Comparison of ENCODE assay signal across 27 cellular contexts in the genomic region with DNA sequence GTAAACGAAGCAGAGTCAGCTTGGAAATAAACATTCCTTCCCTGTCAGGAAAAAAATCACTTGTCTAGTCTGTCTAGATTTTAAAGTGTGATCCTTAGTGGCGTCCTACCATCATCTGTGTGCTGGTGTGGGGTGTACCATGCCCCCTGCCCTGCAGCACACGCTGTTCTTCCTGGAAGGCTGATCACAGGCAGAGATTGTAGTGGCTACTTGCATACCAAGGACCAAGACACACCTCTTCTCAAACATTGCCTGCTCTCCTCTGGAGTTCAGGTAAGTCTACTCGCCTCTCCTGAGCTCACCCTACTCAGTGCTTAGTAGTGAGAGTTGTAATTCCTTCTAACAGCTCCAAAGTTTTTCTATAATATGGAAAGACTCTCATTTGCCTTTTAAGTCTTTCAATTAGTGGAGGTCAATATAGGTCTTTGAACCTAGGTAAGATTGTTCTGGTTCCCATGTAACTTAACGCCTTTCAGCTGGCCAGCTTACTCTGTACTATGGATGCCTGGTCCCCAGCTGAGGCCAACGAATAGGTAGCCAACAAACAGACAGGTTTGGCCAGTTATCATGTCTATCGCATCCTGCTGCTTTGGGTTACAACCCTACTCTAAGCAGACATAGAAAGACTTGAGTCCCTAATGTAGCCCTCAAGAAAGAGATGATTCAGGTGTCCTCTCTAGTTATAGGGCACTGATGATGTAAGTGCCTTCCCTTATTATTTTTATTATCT. TPM values are rescaled to one million over a fixed set of nuclear protein-coding genes. Genes with fewer than 3 reads are reported as not detected.
A peak's percentile ranks its signal among the peaks of the same experiment; 100 is the strongest.
DNase-seq lines count a peak whose midpoint lies in the region; ATAC-seq, FAIRE-seq and TF ChIP-seq lines count a peak whose summit lies in the region.
"Had no signal": no experiment of that assay in that cellular context is flagged by ENCODE, and none has a peak within 500 bp of the region (broad histone marks: within the 10 kb centered on the region; RNA-seq: fewer than 3 reads in every experiment).

No MANE protein-coding gene starts in this region.

- TF ChIP-seq POLR2A in right lobe of liver (IDR thresholded peaks at IDR 0.05), result no peak

- ATAC-seq in lower lobe of right lung (peak; percentile 90 to 92), right lobe of liver (no peak), HG03108 (IDR thresholded peaks at IDR 0.05; ENCODE audit: unreplicated experiment) (no peak)
- ATAC-seq: CD8-positive, alpha-beta T cell had no signal

- no peak for FAIRE-seq in small intestine (lab: Jason Lieb, UNC)
- FAIRE-seq: GM12892, GM19239, H1, RCC 7860 had no signal

- peaks cover 23% of the 10 kb centered on the region for H3K4me1 Mint-ChIP-seq in MCF 10A (ENCODE audit: insufficient read depth, unreplicated experiment)
- H3K4me1 Mint-ChIP-seq: B cell had no signal

- H3K4me3 ChIP-seq in mammary epithelial cell (replicated peaks in 1 of 3; ENCODE audit: insufficient read depth in 1 of 3, low read depth in 2 of 3, low read length in 3 of 3) (no peak overlapping the region), lower lobe of right lung (no peak overlapping the region), small intestine (ENCODE audit: low read depth in 1 of 2, low read length in 2 of 2) (no peak overlapping the region), right lobe of liver (no peak overlapping the region)

- no peaks in the 10 kb centered on the region for H4K20me1 ChIP-seq in mammary epithelial cell (ENCODE audit: insufficient read depth, low read length)

- no peak overlapping the region for H3K4me2 ChIP-seq in mammary epithelial cell (ENCODE audit: insufficient read depth, low read depth, low read length)

- no peaks in the 10 kb centered on the region for H3K36me3 Mint-ChIP-seq in MCF 10A (ENCODE audit: insufficient read depth, unreplicated experiment)
- H3K36me3 Mint-ChIP-seq: CD8-positive, alpha-beta T cell had no signal

- H3K36me3 ChIP-seq in mammary epithelial cell (ENCODE audit: insufficient read depth, low read length) (no peaks in the 10 kb centered on the region), lower lobe of right lung (no peaks in the 10 kb centered on the region), small intestine (ENCODE audit: control insufficient read depth in 2 of 2, insufficient read depth in 2 of 2, low read length in 2 of 2) (no peaks in the 10 kb centered on the region), right lobe of liver (no peaks in the 10 kb centered on the region)

- CTCF ChIA-PET in MCF 10A (lab: Yijun Ruan, JAX), result interaction anchor here (0.6 to 2.3 kb wide), 7 partner anchors 24 to 717 kb away, joined by 3 to 10 read pairs (median 7); no protein-coding TSS in a partner anchor
- CTCF ChIA-PET in mammary epithelial cell (lab: Charles Lee; ENCODE audit: low non-redundant PET), result no interaction called here

- H3K27me3 Mint-ChIP-seq in MCF 10A (ENCODE audit: insufficient read depth, unreplicated experiment), result no peaks in the 10 kb centered on the region

- H2AFZ ChIP-seq in mammary epithelial cell (ENCODE audit: low read depth, low read length), result no peak overlapping the region

- no peak for DNase-seq in MCF 10A (ENCODE audit: unreplicated experiment)
- DNase-seq in mammary epithelial cell, result no peak
- no peak for DNase-seq in lower lobe of right lung
- peak; percentile 20 for DNase-seq in small intestine
- DNase-seq in right lobe of liver, result no peak
- DNase-seq in kidney tubule cell (ENCODE audit: low spot score), result no peak
- DNase-seq: Caco-2; CD8-positive, alpha-beta T cell; DMS79 treated with DMSO at 0.1 percent for 48 hours; HCEC 1CT; NCI-H1092; NCI-H1417 treated with DMSO at 0.1 percent for 48 hours; NCI-H1694 treated with DMSO at 0.1 percent for 48 hours; NCI-H2081; NCI-H2227 treated with DMSO at 0.1 percent for 48 hours; NCI-H69; SIG-M5 had no signal

- no peak overlapping the region for H3K9ac ChIP-seq in mammary epithelial cell (ENCODE audit: insufficient read depth, low read length)

- H3K4me3 Mint-ChIP-seq in MCF 10A (ENCODE audit: unreplicated experiment), result no peak overlapping the region
- H3K4me3 Mint-ChIP-seq: B cell; CD8-positive, alpha-beta T cell had no signal

- H3K27ac Mint-ChIP-seq in MCF 10A (ENCODE audit: low read depth, unreplicated experiment), result peak overlapping the region; percentile 1
- H3K27ac Mint-ChIP-seq: B cell; CD8-positive, alpha-beta T cell had no signal

- H3K79me2 ChIP-seq in mammary epithelial cell (ENCODE audit: insufficient read depth, low read length), result no peaks in the 10 kb centered on the region

- BruUV-seq in MCF 10A (replicated peaks; lab: Mats Ljungman, UMichigan) (no TSS peak), mammary epithelial cell (replicated peaks; lab: Mats Ljungman, UMichigan) (no TSS peak)

- no peaks in the 10 kb centered on the region for H3K9me3 Mint-ChIP-seq in MCF 10A (ENCODE audit: unreplicated experiment)
- H3K9me3 Mint-ChIP-seq: CD8-positive, alpha-beta T cell had no signal

- in situ Hi-C loops in mammary epithelial cell (cut with MboI; ENCODE audit: low sequenced_read_pairs in 2 of 2), result loop anchor here (10.0 kb wide), 2 partner anchors 483 to 493 kb away; no protein-coding TSS in a partner anchor

- H3K27ac ChIP-seq in mammary epithelial cell (ENCODE audit: insufficient read depth, low read depth, low read length), result no peak overlapping the region
- peak overlapping the region; percentile 19 for H3K27ac ChIP-seq in lower lobe of right lung
- H3K27ac ChIP-seq in small intestine (ENCODE audit: low read depth in 1 of 2, low read length in 1 of 2), result no peak overlapping the region
- no peak overlapping the region for H3K27ac ChIP-seq in right lobe of liver
- H3K27ac ChIP-seq: 22Rv1, C4-2B had no signal

- 95% methylated on average over 7 of the region's 7 CpGs for WGBS in mammary epithelial cell (ENCODE audit: low coverage, missing lambda C conversion rate)
- WGBS in small intestine, 3 donors, result 76 to 79% (median 76%) methylated on average over 7 of the region's 7 CpGs
- WGBS in right lobe of liver (ENCODE audit: insufficient coverage, low coverage, low lambda C conversion rate, missing lambda C conversion rate), result 60% methylated on average over 6 of the region's 7 CpGs

- H3K9me3 ChIP-seq in mammary epithelial cell (replicated peaks; ENCODE audit: insufficient read depth, low read length) (no peaks in the 10 kb centered on the region), lower lobe of right lung (no peaks in the 10 kb centered on the region), small intestine (ENCODE audit: control insufficient read depth, low read depth) (no peaks in the 10 kb centered on the region), right lobe of liver (no peaks in the 10 kb centered on the region)
- H3K9me3 ChIP-seq: Caco-2 had no signal

- intact Hi-C loops in MCF 10A (cut with micrococcal nuclease), result no loop called here
- intact Hi-C loops in mammary epithelial cell (cut with micrococcal nuclease), result no loop called here
- intact Hi-C loops in lower lobe of right lung (cut with DNase I), result loop anchor here (10.0 kb wide), 1 partner anchor 473 kb away; the partner anchor contains the start of gene ATP1B1
- intact Hi-C loops in right lobe of liver (cut with DNase I), result no loop called here

- POLR2A ChIA-PET in MCF 10A (lab: Yijun Ruan, JAX), result no interaction called here

- H3K4me1 ChIP-seq in mammary epithelial cell (ENCODE audit: insufficient read depth, low read length) (peaks cover 35% of the 10 kb centered on the region), lower lobe of right lung (peaks cover 13% of the 10 kb centered on the region), small intestine (ENCODE audit: control insufficient read depth in 2 of 2, insufficient read depth in 1 of 2, low read depth in 1 of 2, low read length in 1 of 2) (peaks cover 0 to 3% of the 10 kb centered on the region in 2 donors), right lobe of liver (peaks cover 0 to 6% (median 0%) of the 10 kb centered on the region in 4 donors)

- TF ChIP-seq CTCF in MCF 10A (IDR thresholded peaks at IDR 0.05; ENCODE audit: unreplicated experiment), result no peak
- TF ChIP-seq CTCF in mammary epithelial cell (conservative IDR thresholded peaks at IDR 0.05 in 1 of 2, IDR thresholded peaks at IDR 0.05 in 1 of 2; ENCODE audit: extremely low read depth in 1 of 2, insufficient read depth in 1 of 2, low read depth in 1 of 2, low read length in 2 of 2), result no peak
- no peak for TF ChIP-seq CTCF in lower lobe of right lung (IDR thresholded peaks at IDR 0.05)
- TF ChIP-seq CTCF in right lobe of liver (IDR thresholded peaks at IDR 0.05), result no peak

- dilution Hi-C loops in mammary epithelial cell (cut with HindIII; ENCODE audit: low sequenced_read_pairs), result loop anchor here (5.0 to 25.0 kb wide), 2 partner anchors 80 to 480 kb away; partner anchors contain the start of gene ATP1B1

- no peaks in the 10 kb centered on the region for H3K27me3 ChIP-seq in mammary epithelial cell (ENCODE audit: insufficient read depth, low read length)
- no peaks in the 10 kb centered on the region for H3K27me3 ChIP-seq in lower lobe of right lung (ENCODE audit: low read depth)
- H3K27me3 ChIP-seq in small intestine (ENCODE audit: control insufficient read depth in 2 of 2, insufficient read depth in 2 of 2, low read length in 2 of 2), result no peaks in the 10 kb centered on the region
- no peaks in the 10 kb centered on the region for H3K27me3 ChIP-seq in right lobe of liver

RNA-seq across cellular contexts. Expression of gene XCL1, which starts 55.4 kb away (rescaled TPM):
- total RNA-seq in MCF 10A (2022), result not detected in 2 replicates
- total RNA-seq in mammary epithelial cell, result not detected
- polyA plus RNA-seq in mammary epithelial cell, result not detected
- not detected for polyA minus RNA-seq in mammary epithelial cell
- 1.2 TPM for total RNA-seq in lower lobe of right lung
- under 1 TPM in 2 of 3 donors, not detected in 1; 0.21 to 0.54 TPM for polyA plus RNA-seq in small intestine
- under 1 TPM in 3 of 6 experiments, not detected in 3; 0.13 to 0.44 (median 0.22) TPM for total RNA-seq in right lobe of liver
- total RNA-seq: B cell, HT-29, NCI-H460 had no signal

Comparison
In these comparisons a context has a peak if more than half of its experiments do, and no peak if none do; other contexts are left out.
1. ATAC-seq: peak in lower lobe of right lung (2 of 2); none in right lobe of liver (0 of 4) and HG03108 (single experiment).